ENCODE assay signal across 8 cellular contexts in the genomic region with DNA sequence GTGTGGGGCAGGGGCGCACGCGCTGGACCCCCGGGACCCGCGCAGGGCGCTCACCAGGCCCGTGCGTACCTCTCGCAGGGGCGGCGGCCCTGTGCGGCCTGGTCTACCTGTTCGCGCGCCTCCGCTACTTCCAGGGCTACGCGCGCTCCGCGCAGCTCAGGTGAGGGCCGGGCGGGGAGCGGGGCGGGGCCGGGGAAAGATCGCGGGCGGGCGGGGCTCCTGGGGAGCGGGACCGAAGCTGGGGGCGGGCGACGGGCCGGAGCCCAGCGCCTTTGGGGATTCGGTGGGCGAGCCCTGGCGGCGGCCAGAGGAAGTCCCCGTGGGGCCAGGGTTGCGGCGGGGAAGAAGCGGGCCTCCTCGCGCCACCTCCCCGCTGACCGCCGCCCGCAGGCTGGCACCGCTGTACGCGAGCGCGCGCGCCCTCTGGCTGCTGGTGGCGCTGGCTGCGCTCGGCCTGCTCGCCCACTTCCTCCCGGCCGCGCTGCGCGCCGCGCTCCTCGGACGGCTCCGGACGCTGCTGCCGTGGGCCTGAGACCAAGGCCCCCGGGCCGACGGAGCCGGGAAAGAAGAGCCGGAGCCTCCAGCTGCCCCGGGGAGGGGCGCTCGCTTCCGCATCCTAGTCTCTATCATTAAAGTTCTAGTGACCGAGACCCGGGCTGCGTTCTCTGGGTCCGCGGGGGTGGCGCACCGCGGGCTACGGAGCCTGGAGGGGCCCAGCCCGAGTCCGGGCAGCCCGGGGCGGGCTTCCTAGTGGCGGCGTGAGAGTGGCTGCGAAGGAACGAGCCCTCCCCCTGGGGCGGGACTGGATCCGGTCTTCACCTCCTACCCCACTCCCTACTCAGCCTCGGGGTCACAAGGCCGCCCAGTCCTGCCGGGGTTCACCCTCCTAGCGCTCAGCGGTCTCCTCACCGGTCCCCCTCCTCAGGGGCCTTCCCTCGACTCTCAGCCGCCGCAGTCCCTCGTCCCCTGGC. TPM values are rescaled to one million over a fixed set of nuclear protein-coding genes. Genes with fewer than 3 reads are reported as not detected.
DNase-seq lines count a peak whose midpoint lies in the region; ATAC-seq, FAIRE-seq and TF ChIP-seq lines count a peak whose summit lies in the region.

No MANE protein-coding gene starts in this region.

- peak overlapping the region; percentile 27 for H3K27ac Mint-ChIP-seq in endodermal cell
- H3K27ac Mint-ChIP-seq in stimulated activated effector memory CD8-positive, alpha-beta T cell treated with anti-CD3 and anti-CD28 coated beads, Interleukin-12 subunit alpha, Interleukin-12 subunit beta, amount 100 ng/mL, for 72 hours, result peak overlapping the region; percentile 86

- DNase-seq in COLO668 (lab: John Stamatoyannopoulos, UW; ENCODE audit: unreplicated experiment) (peak; percentile 90), GM19239 (ENCODE audit: insufficient read length, low spot score) (peak; percentile 87), NCI-H774 (lab: John Stamatoyannopoulos, UW) (peak; percentile 79), endodermal cell (peak; percentile 94), mesendoderm (peak; percentile 85)
- peak; percentile 85 for DNase-seq in activated CD8-positive, alpha-beta memory T cell treated with anti-CD3 and anti-CD28 coated beads for 24 hours
- DNase-seq in stimulated activated effector memory CD8-positive, alpha-beta T cell treated with anti-CD3 and anti-CD28 coated beads, Interleukin-12 subunit alpha, Interleukin-12 subunit beta, amount 100 ng/mL, for 72 hours (ENCODE audit: low spot score in 2 of 2), result peak; percentile 73 to 88

- H2BK5ac ChIP-seq in mesendoderm (ENCODE audit: low read length), result no peak overlapping the region

- H3K27ac ChIP-seq in endodermal cell (ENCODE audit: low read depth, low read length) (no peak overlapping the region), mesendoderm (ENCODE audit: low read depth, low read length) (peak overlapping the region; percentile 55)

- peak; percentile 28 for FAIRE-seq in GM19239 (lab: Jason Lieb, UNC)

- H4K8ac ChIP-seq in mesendoderm (ENCODE audit: low read depth, low read length), result no peak overlapping the region

- H3K4me1 ChIP-seq in endodermal cell (ENCODE audit: control insufficient read depth, insufficient read depth, low read length) (peaks cover 5% of the 10 kb centered on the region), mesendoderm (ENCODE audit: control insufficient read depth, low read depth, low read length) (no peaks in the 10 kb centered on the region)

- no peak overlapping the region for H2BK15ac ChIP-seq in mesendoderm (replicated peaks; ENCODE audit: low read depth)

- no peak overlapping the region for H3K4ac ChIP-seq in mesendoderm (ENCODE audit: low read depth, low read length)

- no peaks in the 10 kb centered on the region for H3K9me3 ChIP-seq in endodermal cell (ENCODE audit: control insufficient read depth, low read length)

- H3K27me3 ChIP-seq in endodermal cell (ENCODE audit: control insufficient read depth, insufficient read depth, low read length, poor library complexity, severe bottlenecking) (no peaks in the 10 kb centered on the region), mesendoderm (ENCODE audit: insufficient read depth, low read length, poor library complexity) (no peaks in the 10 kb centered on the region)

- H3K9ac ChIP-seq in endodermal cell (ENCODE audit: extremely low read depth, low read length, poor library complexity, severe bottlenecking) (peak overlapping the region; percentile 41), mesendoderm (ENCODE audit: low read length) (peak overlapping the region; percentile 83)

- H3K4me2 ChIP-seq in mesendoderm (ENCODE audit: low read length), result peak overlapping the region; percentile 81

- peaks cover 3% of the 10 kb centered on the region for H3K4me1 Mint-ChIP-seq in endodermal cell
- H3K4me1 Mint-ChIP-seq in stimulated activated effector memory CD8-positive, alpha-beta T cell treated with anti-CD3 and anti-CD28 coated beads, Interleukin-12 subunit alpha, Interleukin-12 subunit beta, amount 100 ng/mL, for 72 hours, result peaks cover 41% of the 10 kb centered on the region

- no peak overlapping the region for H3K23ac ChIP-seq in mesendoderm (ENCODE audit: low read length)

- H3K79me1 ChIP-seq in mesendoderm (ENCODE audit: low read length), result no peaks in the 10 kb centered on the region

- peak; percentile 81 for TF ChIP-seq CTCF in endodermal cell (conservative IDR thresholded peaks at IDR 0.05)

- peak overlapping the region; percentile 10 for H2BK120ac ChIP-seq in mesendoderm (ENCODE audit: low read depth, low read length)

- peak overlapping the region; percentile 88 for H3K56ac ChIP-seq in mesendoderm (ENCODE audit: low read length)

- H3K79me2 ChIP-seq in mesendoderm (ENCODE audit: control insufficient read depth, insufficient read depth, low read length), result no peaks in the 10 kb centered on the region

- H3K36me3 Mint-ChIP-seq in endodermal cell (ENCODE audit: low read depth), result peaks cover 23% of the 10 kb centered on the region
- H3K36me3 Mint-ChIP-seq in stimulated activated effector memory CD8-positive, alpha-beta T cell treated with anti-CD3 and anti-CD28 coated beads, Interleukin-12 subunit alpha, Interleukin-12 subunit beta, amount 100 ng/mL, for 72 hours, result peaks cover 48% of the 10 kb centered on the region

- H3K27me3 Mint-ChIP-seq in endodermal cell (ENCODE audit: insufficient read depth), result no peaks in the 10 kb centered on the region

- no peak overlapping the region for H2AK5ac ChIP-seq in mesendoderm (ENCODE audit: low read length)

- no peaks in the 10 kb centered on the region for H3K9me3 Mint-ChIP-seq in endodermal cell
- no peaks in the 10 kb centered on the region for H3K9me3 Mint-ChIP-seq in stimulated activated effector memory CD8-positive, alpha-beta T cell treated with anti-CD3 and anti-CD28 coated beads, Interleukin-12 subunit alpha, Interleukin-12 subunit beta, amount 100 ng/mL, for 72 hours

- peak overlapping the region; percentile 64 for H3K4me3 Mint-ChIP-seq in endodermal cell
- H3K4me3 Mint-ChIP-seq in stimulated activated effector memory CD8-positive, alpha-beta T cell treated with anti-CD3 and anti-CD28 coated beads, Interleukin-12 subunit alpha, Interleukin-12 subunit beta, amount 100 ng/mL, for 72 hours, result peak overlapping the region; percentile 63

- no peak overlapping the region for H4K5ac ChIP-seq in mesendoderm (ENCODE audit: low read length)

- H3K4me3 ChIP-seq in endodermal cell (ENCODE audit: low read length) (peak overlapping the region; percentile 74), mesendoderm (ENCODE audit: low read length) (peak overlapping the region; percentile 55)

- H3K18ac ChIP-seq in mesendoderm (ENCODE audit: low read length), result peak overlapping the region; percentile 19

- 4 to 6% methylated on average over 49 to 113 of the region's 113 CpGs for WGBS in endodermal cell (ENCODE audit: insufficient coverage in 1 of 2, insufficient read length in 1 of 2), 2 experiments
- no CpG with 5 or more reads among the region's 113 CpGs for WGBS in mesendoderm (ENCODE audit: extremely low coverage, insufficient coverage, low lambda C conversion rate)

- H3K36me3 ChIP-seq in endodermal cell (ENCODE audit: control insufficient read depth, insufficient read depth, low read length), result peaks cover 39% of the 10 kb centered on the region
- peaks cover 3% of the 10 kb centered on the region for H3K36me3 ChIP-seq in mesendoderm (ENCODE audit: control insufficient read depth, insufficient read depth, low read length)

- peak; percentile 66 for ATAC-seq in HG03342 (IDR thresholded peaks at IDR 0.05; ENCODE audit: unreplicated experiment)
- ATAC-seq in stimulated activated effector memory CD8-positive, alpha-beta T cell treated with anti-CD3 and anti-CD28 coated beads, Interleukin-12 subunit alpha, Interleukin-12 subunit beta, amount 100 ng/mL, for 72 hours, result peak; percentile 80

RNA-seq across cellular contexts. Expression of a gene that starts 2.4 kb away (rescaled TPM):
- 1 to 10 TPM; 5.7 to 6.3 TPM for total RNA-seq in endodermal cell
- polyA plus RNA-seq in endodermal cell (2013, experiment 1 of 2), result 1.4 TPM
- 1.6 TPM for polyA plus RNA-seq in endodermal cell (2013, experiment 2 of 2)
- polyA plus RNA-seq in mesendoderm (2013, experiment 1 of 2), result 0.45 TPM
- 0.42 TPM for polyA plus RNA-seq in mesendoderm (2013, experiment 2 of 2)

RNA-seq across cellular contexts. Expression of a gene that starts 10.5 kb away (rescaled TPM):
- total RNA-seq in endodermal cell, result 100 to 1,000 TPM; 165 to 177 TPM
- polyA plus RNA-seq in endodermal cell (2013, experiment 1 of 2), result 75.1 TPM
- polyA plus RNA-seq in endodermal cell (2013, experiment 2 of 2), result 66.4 TPM
- polyA plus RNA-seq in mesendoderm (2013, experiment 1 of 2), result 35.2 TPM
- 37.9 TPM for polyA plus RNA-seq in mesendoderm (2013, experiment 2 of 2)

RNA-seq across cellular contexts. Expression of a gene that starts 24.6 kb away (rescaled TPM):
- 100 to 1,000 TPM; 134 to 172 TPM for total RNA-seq in endodermal cell
- 48.3 TPM for polyA plus RNA-seq in endodermal cell (2013, experiment 1 of 2)
- 43.6 TPM for polyA plus RNA-seq in endodermal cell (2013, experiment 2 of 2)
- 52.0 TPM for polyA plus RNA-seq in mesendoderm (2013, experiment 1 of 2)
- 62.0 TPM for polyA plus RNA-seq in mesendoderm (2013, experiment 2 of 2)
